In genomic region chr10:131176907-131177306, GRCh38 we compare ENCODE assay signal across 28 cellular contexts.
"Had no signal": no experiment of that assay in that cellular context is flagged by ENCODE, and none has a peak within 500 bp of the region (broad histone marks: within the 10 kb centered on the region; RNA-seq: fewer than 3 reads in every experiment).

No MANE protein-coding gene starts in this region.

- H3K4me3 ChIP-seq: dorsolateral prefrontal cortex, gastrocnemius medialis, hepatocyte, left lung, mucosa of descending colon, ovary, smooth muscle cell, suprapubic skin, transverse colon, upper lobe of right lung, uterus had no signal

- H3K79me2 ChIP-seq: hepatocyte had no signal

- H3K9me3 Mint-ChIP-seq: endodermal cell; mesothelial cell of epicardium; stimulated activated naive CD8-positive, alpha-beta T cell treated with anti-CD3 and anti-CD28 coated beads, Interleukin-15, amount 100 ng/mL, for 72 hours had no signal

- H2AFZ ChIP-seq: hepatocyte had no signal

- H3K36me3 ChIP-seq: gastrocnemius medialis, left lung, ovary, suprapubic skin, transverse colon, upper lobe of right lung, uterus had no signal

- H3K27ac Mint-ChIP-seq: endodermal cell; naive B cell; nephron progenitor cell; stimulated activated naive CD8-positive, alpha-beta T cell treated with anti-CD3 and anti-CD28 coated beads, Interleukin-15, amount 100 ng/mL, for 72 hours had no signal

- DNase-seq: effector CD8-positive, alpha-beta T cell; foreskin fibroblast; gastrocnemius medialis; left cardiac atrium; left lung; mesenchymal stem cell; mucosa of descending colon; naive B cell; nephron progenitor cell; occipital lobe; ovary; stimulated activated CD4-positive, alpha-beta T cell treated with anti-CD3 and anti-CD28 coated beads, Interleukin-12 subunit alpha, Interleukin-12 subunit beta, amount 100 ng/mL, for 4 hours; stimulated activated CD4-positive, alpha-beta T cell treated with anti-CD3 and anti-CD28 coated beads, Interleukin-1b, Interleukin-23, amount 100 ng/mL, for 48 hours; stimulated activated CD4-positive, alpha-beta T cell treated with anti-CD3 and anti-CD28 coated beads, Interleukin-4, amount 100 ng/mL, for 1 hour; stimulated activated CD8-positive, alpha-beta memory T cell treated with anti-CD3 and anti-CD28 coated beads, Interleukin-4, amount 100 ng/mL, for 48 hours; stimulated activated naive CD4-positive, alpha-beta T cell; stimulated activated naive CD8-positive, alpha-beta T cell treated with anti-CD3 and anti-CD28 coated beads, Interleukin-15, amount 100 ng/mL, for 72 hours; transverse colon; upper lobe of right lung; uterus had no signal

- H3K27ac ChIP-seq: dorsolateral prefrontal cortex, epithelial cell of prostate, gastrocnemius medialis, hepatocyte, left lung, ovary, suprapubic skin, transverse colon, upper lobe of right lung, uterus had no signal

- ATAC-seq: esophagus mucosa; gastrocnemius medialis; left cardiac atrium; left lung; mucosa of descending colon; stimulated activated naive CD8-positive, alpha-beta T cell treated with anti-CD3 and anti-CD28 coated beads, Interleukin-15, amount 100 ng/mL, for 72 hours had no signal

- H3K27me3 ChIP-seq: hepatocyte, ovary, transverse colon, uterus had no signal

- H3K9me3 ChIP-seq: gastrocnemius medialis, ovary, suprapubic skin, transverse colon, upper lobe of right lung, uterus had no signal

- H3K4me1 ChIP-seq: gastrocnemius medialis, left lung, transverse colon, upper lobe of right lung, uterus had no signal

- H3K4me1 Mint-ChIP-seq: endodermal cell; naive B cell; stimulated activated naive CD8-positive, alpha-beta T cell treated with anti-CD3 and anti-CD28 coated beads, Interleukin-15, amount 100 ng/mL, for 72 hours had no signal

- H3K36me3 Mint-ChIP-seq: mesothelial cell of epicardium, naive B cell had no signal

- H3K27me3 Mint-ChIP-seq: naive B cell; stimulated activated naive CD8-positive, alpha-beta T cell treated with anti-CD3 and anti-CD28 coated beads, Interleukin-15, amount 100 ng/mL, for 72 hours had no signal

- H3K4me3 Mint-ChIP-seq: endodermal cell; mesothelial cell of epicardium; naive B cell; nephron progenitor cell; stimulated activated naive CD8-positive, alpha-beta T cell treated with anti-CD3 and anti-CD28 coated beads, Interleukin-15, amount 100 ng/mL, for 72 hours had no signal

- H3K4me2 ChIP-seq: hepatocyte, smooth muscle cell had no signal
